ENCODE assay signal across 29 cellular contexts in genomic region chr3:13207578-13207922, GRCh38.
"Had no signal": no experiment of that assay in that cellular context is flagged by ENCODE, and none has a peak within 500 bp of the region (broad histone marks: within the 10 kb centered on the region; RNA-seq: fewer than 3 reads in every experiment).

No MANE protein-coding gene starts in this region.

- H3K27ac ChIP-seq: heart right ventricle, hepatocyte, neutrophil, ovary, prostate gland, suprapubic skin, thoracic aorta, tibial artery, uterus had no signal

- H3K79me2 ChIP-seq: hepatocyte had no signal

- H3K4me1 ChIP-seq: prostate gland, tibial artery, uterus had no signal

- H3K27me3 ChIP-seq: hepatocyte, ovary had no signal

- H3K36me3 Mint-ChIP-seq: naive thymus-derived CD4-positive, alpha-beta T cell; natural killer cell treated with Interleukin-12 subunit alpha and Interleukin-12 subunit beta and Interleukin-15 and Interleukin-18, amount 100 ng/mL, for 72 hours had no signal

- H3K9me3 ChIP-seq: heart right ventricle, mucosa of descending colon, neutrophil, ovary, prostate gland, suprapubic skin, thoracic aorta, tibial artery, uterus had no signal

- H2AFZ ChIP-seq: hepatocyte had no signal

- H3K27ac Mint-ChIP-seq: memory B cell; naive thymus-derived CD4-positive, alpha-beta T cell; natural killer cell treated with Interleukin-12 subunit alpha and Interleukin-12 subunit beta and Interleukin-15 and Interleukin-18, amount 100 ng/mL, for 72 hours; stimulated activated naive CD8-positive, alpha-beta T cell treated with anti-CD3 and anti-CD28 coated beads, Interleukin-15, Interleukin-2, amounts not matched to agents 100 ng/mL and 50 ng/mL, for 24 hours had no signal

- DNase-seq: heart right ventricle; kidney glomerular epithelial cell; left cardiac atrium; left ventricle myocardium superior; midbrain; mucosa of descending colon; occipital lobe; ovary; retina; right cardiac atrium; small intestine; stimulated activated CD4-positive, alpha-beta T cell treated with anti-CD3 and anti-CD28 coated beads, Interleukin-1b, Interleukin-23, amount 100 ng/mL, for 48 hours; stimulated activated CD4-positive, alpha-beta T cell treated with anti-CD3 and anti-CD28 coated beads, Interleukin-2, amount 100 ng/mL, for 48 hours; stimulated activated naive CD4-positive, alpha-beta T cell; tibial artery; trophoblast cell; uterus had no signal

- H3K36me3 ChIP-seq: heart right ventricle, neutrophil, ovary, prostate gland, suprapubic skin, thoracic aorta, tibial artery, uterus had no signal

- H3K9me3 Mint-ChIP-seq: naive thymus-derived CD4-positive, alpha-beta T cell; natural killer cell treated with Interleukin-12 subunit alpha and Interleukin-12 subunit beta and Interleukin-15 and Interleukin-18, amount 100 ng/mL, for 72 hours; stimulated activated naive CD8-positive, alpha-beta T cell treated with anti-CD3 and anti-CD28 coated beads, Interleukin-15, Interleukin-2, amounts not matched to agents 100 ng/mL and 50 ng/mL, for 24 hours had no signal

- H3K4me2 ChIP-seq: hepatocyte had no signal

- H3K4me3 Mint-ChIP-seq: memory B cell; naive thymus-derived CD4-positive, alpha-beta T cell; natural killer cell treated with Interleukin-12 subunit alpha and Interleukin-12 subunit beta and Interleukin-15 and Interleukin-18, amount 100 ng/mL, for 72 hours; stimulated activated naive CD8-positive, alpha-beta T cell treated with anti-CD3 and anti-CD28 coated beads, Interleukin-15, Interleukin-2, amounts not matched to agents 100 ng/mL and 50 ng/mL, for 24 hours had no signal

- H3K4me3 ChIP-seq: heart right ventricle, hepatocyte, lung, mucosa of descending colon, ovary, prostate gland, suprapubic skin, thoracic aorta, tibial artery, uterus had no signal

- ATAC-seq: heart right ventricle; left cardiac atrium; left lobe of liver; left ventricle myocardium superior; mucosa of descending colon; naive thymus-derived CD4-positive, alpha-beta T cell; natural killer cell treated with Interleukin-12 subunit alpha and Interleukin-12 subunit beta and Interleukin-15 and Interleukin-18, amount 100 ng/mL, for 72 hours; right cardiac atrium; sciatic nerve had no signal
